In genomic region chr12:110149104-110149660, GRCh38 we compare ENCODE assay signal across 13 cellular contexts.
"Had no signal": no experiment of that assay in that cellular context is flagged by ENCODE, and none has a peak within 500 bp of the region (broad histone marks: within the 10 kb centered on the region; RNA-seq: fewer than 3 reads in every experiment).

No MANE protein-coding gene starts in this region.

- ATAC-seq: esophagus mucosa had no signal

- H3K4me1 Mint-ChIP-seq: mesothelial cell of epicardium had no signal

- H3K4me3 Mint-ChIP-seq: activated naive CD8-positive, alpha-beta T cell; mesothelial cell of epicardium; T-helper 2 cell treated with Interferon-gamma antibody and Interleukin-4, amounts not matched to agents 5 μg/mL and 100 μg/mL, for 36 hours had no signal

- FAIRE-seq: endometrium had no signal

- H3K9me3 Mint-ChIP-seq: T-helper 2 cell treated with Interferon-gamma antibody and Interleukin-4, amounts not matched to agents 5 μg/mL and 100 μg/mL, for 36 hours had no signal

- H3K27ac Mint-ChIP-seq: activated naive CD8-positive, alpha-beta T cell; mesothelial cell of epicardium; T-helper 2 cell treated with Interferon-gamma antibody and Interleukin-4, amounts not matched to agents 5 μg/mL and 100 μg/mL, for 36 hours had no signal

- DNase-seq: activated CD4-positive, alpha-beta T cell treated with anti-CD3 and anti-CD28 coated beads for 1 hour; activated effector memory CD4-positive, alpha-beta T cell treated with Interleukin-2 at 50 U/mL for 16 hours; activated T-cell treated with anti-CD3 and anti-CD28 coated beads, Interleukin-2, amount 50 U/mL, for 1 hour; anterior cingulate cortex; cerebellar nuclear complex; hippocampal formation; kidney glomerular epithelial cell; stimulated activated CD4-positive, alpha-beta T cell treated with anti-CD3 and anti-CD28 coated beads, Interleukin-4, amount 100 ng/mL, for 4 hours had no signal

- H3K27me3 Mint-ChIP-seq: activated naive CD8-positive, alpha-beta T cell had no signal
